1 cellular context compared by ENCODE assay signal in the genomic region with DNA sequence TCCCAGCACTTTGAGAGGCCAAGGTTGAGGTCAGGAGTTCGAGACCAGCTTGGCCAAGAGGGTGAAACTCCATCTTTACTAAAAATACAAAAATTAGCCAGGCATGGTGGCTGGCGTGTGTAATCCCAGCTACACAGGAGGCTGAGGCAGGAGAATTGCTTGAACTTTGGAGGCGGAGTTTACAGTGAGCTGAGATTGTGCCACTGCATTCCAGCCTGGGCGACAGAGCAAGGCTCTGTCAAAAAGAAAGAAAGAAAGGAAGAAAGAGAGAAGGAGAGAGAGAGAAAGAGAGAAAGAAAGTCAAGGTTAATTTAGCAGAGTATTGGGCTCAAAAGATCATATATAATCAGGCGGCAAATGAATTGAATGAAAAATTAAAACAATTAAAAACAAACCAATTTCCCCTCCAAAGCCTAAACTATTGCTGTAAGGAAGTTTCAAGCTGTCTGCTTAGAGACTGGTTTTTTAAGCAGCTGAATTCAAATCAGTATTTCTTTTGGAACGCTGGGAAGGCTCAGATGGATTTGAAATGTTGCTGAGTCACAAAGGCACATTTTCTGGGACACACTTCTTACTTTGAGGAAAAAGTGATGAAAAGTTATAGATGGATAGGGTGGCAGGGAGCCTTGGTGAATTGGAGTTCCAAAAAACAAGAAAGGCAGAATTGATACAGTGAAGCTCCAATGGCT.
TF ChIP-seq lines count a peak whose summit lies in the region.

No MANE protein-coding gene starts in this region.

TF ChIP-seq in SK-N-SH, 30 proteins besides CTCF, POLR2A, EP300 and RAD21:
- TF ChIP-seq YY1 (IDR thresholded peaks at IDR 0.05; ENCODE audit: low read depth) (no peak), GABPA (IDR thresholded peaks at IDR 0.05; ENCODE audit: low read depth) (no peak), GATA2 (CRISPR knock-in tag; IDR thresholded peaks at IDR 0.05) (no peak), JUND (IDR thresholded peaks at IDR 0.05) (no peak), PBX3 (IDR thresholded peaks at IDR 0.05) (no peak), FOXM1 (IDR thresholded peaks at IDR 0.05; ENCODE audit: low read depth) (no peak), TEAD4 (IDR thresholded peaks at IDR 0.05; ENCODE audit: borderline replicate concordance, insufficient read depth) (no peak), SMC3 (IDR thresholded peaks at IDR 0.05; ENCODE audit: low read depth, low read length) (no peak), RFX5 (IDR thresholded peaks at IDR 0.05; ENCODE audit: low read length) (no peak), CHD2 (IDR thresholded peaks at IDR 0.05; ENCODE audit: low read length, partially characterized antibody) (no peak), TAF1 (IDR thresholded peaks at IDR 0.05; ENCODE audit: borderline replicate concordance, low read depth, low read length) (no peak), IRF3 (IDR thresholded peaks at IDR 0.05; ENCODE audit: low read depth, low read length) (no peak), MEF2A (IDR thresholded peaks at IDR 0.05; ENCODE audit: borderline replicate concordance, low read depth) (no peak)
- TF ChIP-seq, protein P1, sequence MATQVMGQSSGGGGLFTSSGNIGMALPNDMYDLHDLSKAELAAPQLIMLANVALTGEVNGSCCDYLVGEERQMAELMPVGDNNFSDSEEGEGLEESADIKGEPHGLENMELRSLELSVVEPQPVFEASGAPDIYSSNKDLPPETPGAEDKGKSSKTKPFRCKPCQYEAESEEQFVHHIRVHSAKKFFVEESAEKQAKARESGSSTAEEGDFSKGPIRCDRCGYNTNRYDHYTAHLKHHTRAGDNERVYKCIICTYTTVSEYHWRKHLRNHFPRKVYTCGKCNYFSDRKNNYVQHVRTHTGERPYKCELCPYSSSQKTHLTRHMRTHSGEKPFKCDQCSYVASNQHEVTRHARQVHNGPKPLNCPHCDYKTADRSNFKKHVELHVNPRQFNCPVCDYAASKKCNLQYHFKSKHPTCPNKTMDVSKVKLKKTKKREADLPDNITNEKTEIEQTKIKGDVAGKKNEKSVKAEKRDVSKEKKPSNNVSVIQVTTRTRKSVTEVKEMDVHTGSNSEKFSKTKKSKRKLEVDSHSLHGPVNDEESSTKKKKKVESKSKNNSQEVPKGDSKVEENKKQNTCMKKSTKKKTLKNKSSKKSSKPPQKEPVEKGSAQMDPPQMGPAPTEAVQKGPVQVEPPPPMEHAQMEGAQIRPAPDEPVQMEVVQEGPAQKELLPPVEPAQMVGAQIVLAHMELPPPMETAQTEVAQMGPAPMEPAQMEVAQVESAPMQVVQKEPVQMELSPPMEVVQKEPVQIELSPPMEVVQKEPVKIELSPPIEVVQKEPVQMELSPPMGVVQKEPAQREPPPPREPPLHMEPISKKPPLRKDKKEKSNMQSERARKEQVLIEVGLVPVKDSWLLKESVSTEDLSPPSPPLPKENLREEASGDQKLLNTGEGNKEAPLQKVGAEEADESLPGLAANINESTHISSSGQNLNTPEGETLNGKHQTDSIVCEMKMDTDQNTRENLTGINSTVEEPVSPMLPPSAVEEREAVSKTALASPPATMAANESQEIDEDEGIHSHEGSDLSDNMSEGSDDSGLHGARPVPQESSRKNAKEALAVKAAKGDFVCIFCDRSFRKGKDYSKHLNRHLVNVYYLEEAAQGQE (IDR thresholded peaks at IDR 0.05; ENCODE audit: low read depth, low read length): no peak
